ENCODE assay signal across 8 cellular contexts in genomic region chrX:153635788-153636668, GRCh38. TPM values are rescaled to one million over a fixed set of nuclear protein-coding genes. Genes with fewer than 3 reads are reported as not detected.
DNase-seq lines count a peak whose midpoint lies in the region; ATAC-seq, FAIRE-seq and TF ChIP-seq lines count a peak whose summit lies in the region.

No MANE protein-coding gene starts in this region.

- intact Hi-C loops in CD4-positive, alpha-beta T cell (cut with DNase I, micrococcal nuclease): no loop called here

- H3K27ac ChIP-seq in CD4-positive, alpha-beta T cell (ENCODE audit: low read depth, low read length): no peak overlapping the region
- H3K27ac ChIP-seq in gastroesophageal sphincter: no peak overlapping the region

- peak; percentile 26 for TF ChIP-seq CTCF in CD4-positive, alpha-beta T cell (IDR thresholded peaks at IDR 0.05)
- TF ChIP-seq CTCF in foreskin fibroblast (IDR thresholded peaks at IDR 0.05; ENCODE audit: low read depth, low read length) (peak; percentile 19), gastroesophageal sphincter (IDR thresholded peaks at IDR 0.05) (peak in 1 of 4 experiments; percentile 16)

- no peak for TF ChIP-seq EP300 in gastroesophageal sphincter (IDR thresholded peaks at IDR 0.05)

- H3K9me3 ChIP-seq in CD4-positive, alpha-beta T cell (ENCODE audit: control insufficient read depth, low read length): no peaks in the 10 kb centered on the region
- no peaks in the 10 kb centered on the region for H3K9me3 ChIP-seq in gastroesophageal sphincter

- no peaks in the 10 kb centered on the region for H3K27me3 ChIP-seq in CD4-positive, alpha-beta T cell (ENCODE audit: control insufficient read depth, insufficient read depth, low read length)
- peaks cover 5% of the 10 kb centered on the region for H3K27me3 ChIP-seq in gastroesophageal sphincter

- H3K36me3 Mint-ChIP-seq in CD4-positive, alpha-beta T cell (ENCODE audit: low read depth): no peaks in the 10 kb centered on the region

- TF ChIP-seq POLR2A in gastroesophageal sphincter (IDR thresholded peaks at IDR 0.05): no peak

- peaks cover 4% of the 10 kb centered on the region for H3K27me3 Mint-ChIP-seq in CD4-positive, alpha-beta T cell

- no peaks in the 10 kb centered on the region for H3K4me1 Mint-ChIP-seq in CD4-positive, alpha-beta T cell (ENCODE audit: low read depth)

- WGBS in gastroesophageal sphincter (ENCODE audit: low coverage in 1 of 2), 2 donors: 80% methylated on average over 2 of the region's 21 CpGs; no CpG with 5 or more reads in 1 of the 2 donors

- H3K36me3 ChIP-seq in gastroesophageal sphincter: no peaks in the 10 kb centered on the region

- no peaks in the 10 kb centered on the region for H3K4me1 ChIP-seq in gastroesophageal sphincter

- DNase-seq in CD4-positive, alpha-beta T cell: no peak
- DNase-seq in GM18507 (ENCODE audit: extremely low spot score, insufficient read length, low read depth) (no peak), RKO (ENCODE audit: low spot score) (peak; percentile 25), foreskin fibroblast (peak in 1 of 2 donors; percentile 22), NCI-H2081 (lab: John Stamatoyannopoulos, UW) (no peak), pons (ENCODE audit: low spot score) (no peak)

- H3K9me3 Mint-ChIP-seq in CD4-positive, alpha-beta T cell: no peaks in the 10 kb centered on the region

- POLR2A ChIA-PET in CD4-positive, alpha-beta T cell (lab: Charles Lee): no interaction called here

- H3K4me3 ChIP-seq in foreskin fibroblast (ENCODE audit: low read depth in 1 of 2, low read length in 2 of 2) (no peak overlapping the region), gastroesophageal sphincter (no peak overlapping the region)

- peak; percentile 61 for ATAC-seq in CD4-positive, alpha-beta T cell (ENCODE audit: poor library complexity)
- no peak for ATAC-seq in gastroesophageal sphincter
- no peak for ATAC-seq in HG03108 (IDR thresholded peaks at IDR 0.05; ENCODE audit: unreplicated experiment)

- H3K4me3 Mint-ChIP-seq in CD4-positive, alpha-beta T cell: no peak overlapping the region

- peak; percentile 73 for FAIRE-seq in GM18507 (lab: Jason Lieb, UNC)

- CTCF ChIA-PET in CD4-positive, alpha-beta T cell (lab: Charles Lee): interaction anchor here (0.8 kb wide), 1 partner anchor 9 kb away, joined by 3 read pairs; no protein-coding TSS in a partner anchor

- no peak overlapping the region for H3K27ac Mint-ChIP-seq in CD4-positive, alpha-beta T cell

RNA-seq across cellular contexts. Expression of gene DUSP9, which starts 11.0 kb away (rescaled TPM):
- not detected for total RNA-seq in CD4-positive, alpha-beta T cell
- total RNA-seq in gastroesophageal sphincter: not detected

RNA-seq across cellular contexts. Expression of gene CCNQ, which starts 37.1 kb away (rescaled TPM):
- total RNA-seq in CD4-positive, alpha-beta T cell: 10 to 100 TPM; 13.9 to 14.1 TPM
- total RNA-seq in gastroesophageal sphincter: 10 to 100 TPM; 30.7 to 57.7 (median 51.4) TPM

RNA-seq across cellular contexts. Expression of gene PNCK, which starts 37.6 kb away (rescaled TPM):
- 1 to 10 TPM in 1 of 2 experiments, under 1 TPM in 1; 0.70 to 1.0 TPM for total RNA-seq in CD4-positive, alpha-beta T cell
- 10 to 100 TPM; 14.4 to 55.9 (median 30.1) TPM for total RNA-seq in gastroesophageal sphincter

RNA-seq across cellular contexts. Expression of gene SLC6A8, which starts 51.7 kb away (rescaled TPM):
- total RNA-seq in CD4-positive, alpha-beta T cell: under 1 TPM; 0.42 to 0.71 TPM
- 10 to 100 TPM; 25.3 to 86.6 (median 37.9) TPM for total RNA-seq in gastroesophageal sphincter

Comparison
In these comparisons a context has a peak if more than half of its experiments do, and no peak if none do; other contexts are left out.
1. RNA of gene PNCK, which starts 37.6 kb away (total RNA-seq): 14.4 to 55.9 TPM in gastroesophageal sphincter; 0.70 to 1.0 TPM in CD4-positive, alpha-beta T cell; every median in the first group is over 4 times any median in the second.